7 cellular contexts compared by ENCODE assay signal in the genomic region with DNA sequence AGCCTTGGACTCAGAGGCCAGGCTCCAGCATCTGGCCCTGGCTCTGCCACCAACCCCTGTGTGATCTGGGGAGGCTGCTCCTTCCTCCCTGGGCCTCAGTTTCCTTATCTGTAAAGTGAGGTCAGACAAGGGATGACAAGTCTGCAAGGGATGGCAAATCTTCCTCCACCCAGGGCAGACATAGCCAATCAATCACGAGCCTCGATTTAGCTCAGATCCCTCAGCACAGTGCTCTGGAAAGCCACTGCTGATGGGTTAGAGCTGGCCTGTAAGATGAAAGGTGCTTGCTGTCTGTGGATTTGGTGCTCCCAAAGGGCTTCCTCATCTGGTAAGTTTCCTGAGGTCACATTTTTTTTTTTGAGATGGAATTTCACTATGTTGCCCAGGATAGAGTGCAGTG.
"Had no signal": no experiment of that assay in that cellular context is flagged by ENCODE, and none has a peak within 500 bp of the region (broad histone marks: within the 10 kb centered on the region; RNA-seq: fewer than 3 reads in every experiment).

No MANE protein-coding gene starts in this region.

- H2AFZ ChIP-seq: GM23248 had no signal

- H3K27ac ChIP-seq: GM23248, HL-60 had no signal

- H3K36me3 Mint-ChIP-seq: IgD-negative memory B cell had no signal

- H3K9me3 ChIP-seq: HAP-1 had no signal

- H3K9me3 Mint-ChIP-seq: IgD-negative memory B cell had no signal

- DNase-seq: GM23248, GOT3, KBM-7 had no signal

- H3K4me3 Mint-ChIP-seq: IgD-negative memory B cell had no signal

- H3K4me1 ChIP-seq: HAP-1 had no signal

- H3K36me3 ChIP-seq: HAP-1 had no signal

- H3K4me3 ChIP-seq: GM23248, HAP-1 had no signal

- FAIRE-seq: HepG2 had no signal

- H3K9ac ChIP-seq: GM23248 had no signal
